ENCODE assay signal across 27 cellular contexts in genomic region chr17:79615446-79615845, GRCh38. TPM values are rescaled to one million over a fixed set of nuclear protein-coding genes. Genes with fewer than 3 reads are reported as not detected.
"Had no signal": no experiment of that assay in that cellular context is flagged by ENCODE, and none has a peak within 500 bp of the region (broad histone marks: within the 10 kb centered on the region; RNA-seq: fewer than 3 reads in every experiment).

No MANE protein-coding gene starts in this region.

- H3K27ac Mint-ChIP-seq: IgD-negative memory B cell had no signal

- H3K4me3 Mint-ChIP-seq: IgD-negative memory B cell had no signal

- H3K27ac ChIP-seq: HL-60, KMS-11, SJSA1, SK-N-MC had no signal

- H3K9me3 ChIP-seq: SJSA1 had no signal

- H3K4me3 ChIP-seq: K562, SJSA1, SK-N-MC had no signal

- DNase-seq: Kasumi-1, MV-4-11, NCI-H1048, NCI-H1105, NCI-H1417 treated with DMSO at 0.1 percent for 48 hours, NCI-H146, NCI-H187, NCI-H2029, NCI-H2081 treated with DMSO at 0.1 percent for 48 hours, NCI-H2171, NCI-H226, NCI-H446, NCI-H510A, NCI-H524 treated with DMSO at 0.1 percent for 48 hours, NCI-H69, NCI-H774, RPMI8226, SIG-M5 had no signal

- H3K4me1 ChIP-seq: SJSA1 had no signal

- FAIRE-seq: HTR-8/SVneo, K562, RCC 7860 had no signal

- ATAC-seq: K562 had no signal

- H3K36me3 ChIP-seq: SJSA1 had no signal

- H3K36me3 Mint-ChIP-seq: IgD-negative memory B cell had no signal

- H3K9ac ChIP-seq: KMS-11 had no signal

RNA-seq across cellular contexts. Expression of gene RBFOX3, which starts 4.6 kb away (rescaled TPM):
- total RNA-seq: K562, M059J, SJSA1 had no signal
- polyA plus RNA-seq: IgD-negative memory B cell, K562 had no signal
